Comparison of ENCODE assay signal across 11 cellular contexts in the genomic region with DNA sequence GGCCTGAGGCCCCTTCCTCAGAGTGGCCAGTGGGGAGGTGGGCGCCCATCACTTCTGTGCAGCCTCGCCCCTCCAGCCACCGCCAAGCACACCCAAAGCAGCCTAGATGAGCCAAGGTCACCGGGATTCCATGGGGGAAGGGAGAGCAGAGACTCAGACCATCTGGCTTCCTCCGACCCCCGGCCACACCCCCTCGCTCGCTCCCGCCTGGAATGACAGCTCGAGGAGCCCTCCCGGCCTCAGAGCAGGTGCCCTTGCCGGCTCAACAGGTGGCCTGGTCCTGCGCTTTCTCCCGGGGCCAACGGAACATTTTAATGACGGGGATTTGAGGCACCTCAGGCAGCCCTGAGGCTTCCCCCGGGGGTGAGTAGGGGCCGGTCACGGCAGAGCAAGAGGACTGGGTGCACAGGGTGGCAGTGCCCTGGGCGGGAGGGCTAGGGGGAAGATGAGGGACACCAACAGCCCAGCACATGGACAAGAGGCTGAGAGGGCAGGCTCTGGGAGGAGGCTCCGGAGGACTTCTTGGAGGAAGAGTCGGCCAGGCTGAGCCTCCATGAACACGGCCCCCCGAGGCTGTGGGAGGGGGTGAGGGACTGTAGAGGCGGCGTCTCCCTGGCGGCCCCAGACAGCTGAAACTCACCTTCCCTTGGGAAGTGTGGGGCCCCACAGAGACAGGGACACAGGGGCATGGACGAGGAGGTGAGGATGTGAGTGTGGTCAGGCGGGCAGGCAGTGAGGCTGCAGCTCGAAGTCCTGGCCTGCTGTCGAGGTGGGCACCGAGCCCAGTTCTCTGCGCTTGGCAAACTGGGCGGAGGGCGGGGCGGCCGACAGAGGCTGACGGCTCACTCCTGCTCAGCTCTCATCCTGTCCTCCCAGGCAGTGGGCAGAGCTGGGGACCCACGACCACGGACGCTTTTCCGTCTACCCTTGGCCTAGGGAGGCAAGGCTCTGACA. TPM values are rescaled to one million over a fixed set of nuclear protein-coding genes. Genes with fewer than 3 reads are reported as not detected.
DNase-seq lines count a peak whose midpoint lies in the region; ATAC-seq, FAIRE-seq and TF ChIP-seq lines count a peak whose summit lies in the region.
"Had no signal": no experiment of that assay in that cellular context is flagged by ENCODE, and none has a peak within 500 bp of the region (broad histone marks: within the 10 kb centered on the region; RNA-seq: fewer than 3 reads in every experiment).

No MANE protein-coding gene starts in this region.

- H3K4me2 ChIP-seq in A549, result peak overlapping the region; percentile 28; the same call in 2 of the 3 replicates

- no peak for TF ChIP-seq POLR2A in A549 (IDR thresholded peaks at IDR 0.05; ENCODE audit: low read length)
- no peak for TF ChIP-seq POLR2A in H54 (IDR thresholded peaks at IDR 0.05; ENCODE audit: low read depth, low read length)

- H3K4me1 ChIP-seq in A549, result peaks cover 13% of the 10 kb centered on the region; the same call in 1 of the 3 replicates

- intact Hi-C loops in left colon (cut with DNase I, micrococcal nuclease), result no loop called here

- DNase-seq in A549 (ENCODE audit: low read depth in 1 of 2, low spot score in 1 of 2) (no peak), H54 (ENCODE audit: insufficient read length, low spot score) (peak; percentile 65), RWPE1 (ENCODE audit: low spot score) (peak; percentile 16), left colon (peak; percentile 49 to 59), foreskin melanocyte (no peak), DMS53 treated with DMSO at 0.1 percent for 48 hours (lab: John Stamatoyannopoulos, UW; ENCODE audit: unreplicated experiment) (no peak), GF-D8 (lab: John Stamatoyannopoulos, UW) (no peak)
- DNase-seq: NCI-H526 treated with DMSO at 0.1 percent for 48 hours had no signal

- FAIRE-seq in A549 (lab: Jason Lieb, UNC) (no peak), H54 (lab: Jason Lieb, UNC) (no peak)
- FAIRE-seq: TTC549 had no signal

- no peak for TF ChIP-seq RAD21 in A549 (conservative IDR thresholded peaks at IDR 0.05 in 1 of 2, IDR thresholded peaks at IDR 0.05 in 1 of 2)

- WGBS in A549 (ENCODE audit: missing lambda C conversion rate), result 30% methylated on average over 23 of the region's 42 CpGs

- ATAC-seq in A549 (peak in 1 of 2 experiments; percentile 27; a peak in 3 of 6 replicates), left colon (peak; percentile 53), GM19467 (IDR thresholded peaks at IDR 0.05; ENCODE audit: unreplicated experiment) (no peak)

- no peaks in the 10 kb centered on the region for H3K9me3 ChIP-seq in A549

- POLR2A ChIA-PET in A549 (lab: Yijun Ruan, JAX) (no interaction called here), RWPE1 (lab: Yijun Ruan, JAX; ENCODE audit: low non-redundant PET) (no interaction called here)

- H3K4me3 ChIP-seq in A549, result no peak overlapping the region

- no peak for TF ChIP-seq CTCF in A549 (IDR thresholded peaks at IDR 0.05)
- TF ChIP-seq CTCF in RWPE1 (conservative IDR thresholded peaks at IDR 0.05; ENCODE audit: low read depth), result no peak

- no peak for TF ChIP-seq EP300 in A549 (IDR thresholded peaks at IDR 0.05)

- CTCF ChIA-PET in A549 (lab: Yijun Ruan, JAX), result interaction anchor here (0.5 to 4.5 kb wide), 8 partner anchors 17 to 178 kb away, joined by 3 to 26 read pairs (median 4); no protein-coding TSS in a partner anchor
- CTCF ChIA-PET in RWPE1 (lab: Yijun Ruan, JAX), result interaction anchor here (0.6 kb wide), 1 partner anchor 125 kb away, joined by 4 read pairs; no protein-coding TSS in a partner anchor

- H3K27ac ChIP-seq in A549, result no peak overlapping the region; a peak in 1 of 6 replicates
- H3K27ac ChIP-seq in RWPE1, result no peak overlapping the region

TF ChIP-seq in A549, 52 proteins besides CTCF, POLR2A, EP300 and RAD21:
- TF ChIP-seq MYC (IDR thresholded peaks at IDR 0.05; ENCODE audit: borderline replicate concordance, low read length), result no peak
- TF ChIP-seq ZFP36 (IDR thresholded peaks at IDR 0.05; ENCODE audit: borderline replicate concordance, partially characterized antibody), result peak; percentile 86
- TF ChIP-seq, protein P1, sequence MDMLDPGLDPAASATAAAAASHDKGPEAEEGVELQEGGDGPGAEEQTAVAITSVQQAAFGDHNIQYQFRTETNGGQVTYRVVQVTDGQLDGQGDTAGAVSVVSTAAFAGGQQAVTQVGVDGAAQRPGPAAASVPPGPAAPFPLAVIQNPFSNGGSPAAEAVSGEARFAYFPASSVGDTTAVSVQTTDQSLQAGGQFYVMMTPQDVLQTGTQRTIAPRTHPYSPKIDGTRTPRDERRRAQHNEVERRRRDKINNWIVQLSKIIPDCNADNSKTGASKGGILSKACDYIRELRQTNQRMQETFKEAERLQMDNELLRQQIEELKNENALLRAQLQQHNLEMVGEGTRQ (IDR thresholded peaks at IDR 0.05), result no peak
- no peak for TF ChIP-seq ZC3H11A (IDR thresholded peaks at IDR 0.05)
- TF ChIP-seq SMC3 (IDR thresholded peaks at IDR 0.05), result no peak

RNA-seq across cellular contexts. Expression of a gene that starts 12.5 kb away (rescaled TPM):
- polyA plus RNA-seq in A549 (2011; rRNA removed) (not detected in 2 replicates), A549 (2017; fragmentation: RNase III; extraction: RNeasy Plus Mini Kit Qiagen cat#74134 plus additional on column Dnase treatment) (not detected in 3 replicates)
- not detected in 2 replicates for polyA plus RNA-seq in A549 (2012; cell fraction: cytosol; rRNA removed)
- polyA plus RNA-seq in A549 (2012; cell fraction: nucleus; rRNA removed), result not detected in 2 replicates
- polyA minus RNA-seq in A549 (2011; rRNA and poly(A)+ RNA removed), result not detected in 2 replicates
- total RNA-seq in left colon, result not detected
- total RNA-seq: osteocyte had no signal

RNA-seq across cellular contexts. Expression of a gene that starts 36.0 kb away (rescaled TPM):
- polyA plus RNA-seq in A549 (2011; rRNA removed), result 0.08 TPM in 1 of 2 replicates, not detected in the other
- polyA plus RNA-seq in A549 (2012; cell fraction: cytosol; rRNA removed), result 0.09 TPM in 1 of 2 replicates, not detected in the other
- polyA plus RNA-seq in A549 (2012; cell fraction: nucleus; rRNA removed), result 0.09 and 0.17 TPM in 2 replicates
- polyA plus RNA-seq in A549 (2017; fragmentation: RNase III; extraction: RNeasy Plus Mini Kit Qiagen cat#74134 plus additional on column Dnase treatment), result 0.06 TPM in 1 of 3 replicates, not detected in the others
- not detected in 2 replicates for polyA minus RNA-seq in A549 (2011; rRNA and poly(A)+ RNA removed)
- under 1 TPM in 1 of 2 donors, not detected in 1; 0.25 TPM for total RNA-seq in left colon
- total RNA-seq: osteocyte had no signal

RNA-seq across cellular contexts. Expression of a gene that starts 44.3 kb away (rescaled TPM):
- polyA plus RNA-seq in A549 (2011; rRNA removed), result 7.2 and 8.6 TPM in 2 replicates
- 11.7 and 18.5 TPM in 2 replicates for polyA plus RNA-seq in A549 (2012; cell fraction: cytosol; rRNA removed)
- polyA plus RNA-seq in A549 (2012; cell fraction: nucleus; rRNA removed), result 41.3 and 56.9 TPM in 2 replicates
- polyA plus RNA-seq in A549 (2017; fragmentation: RNase III; extraction: RNeasy Plus Mini Kit Qiagen cat#74134 plus additional on column Dnase treatment), result 11.7 to 15.8 TPM (median 14.1 TPM) in 3 replicates
- 14.1 and 17.6 TPM in 2 replicates for polyA minus RNA-seq in A549 (2011; rRNA and poly(A)+ RNA removed)
- total RNA-seq in left colon, result 10 to 100 TPM in 1 of 2 donors, 1 to 10 TPM in 1; 3.8 to 15.6 TPM

Comparison
In these comparisons a context has a peak if more than half of its experiments do, and no peak if none do; other contexts are left out.
1. DNase-seq: peak in H54 (single experiment), RWPE1 (single experiment) and left colon (2 of 2); none in A549 (0 of 2), foreskin melanocyte (single experiment), DMS53 treated with DMSO at 0.1 percent for 48 hours (single experiment) and GF-D8 (single experiment).